In the genomic region with DNA sequence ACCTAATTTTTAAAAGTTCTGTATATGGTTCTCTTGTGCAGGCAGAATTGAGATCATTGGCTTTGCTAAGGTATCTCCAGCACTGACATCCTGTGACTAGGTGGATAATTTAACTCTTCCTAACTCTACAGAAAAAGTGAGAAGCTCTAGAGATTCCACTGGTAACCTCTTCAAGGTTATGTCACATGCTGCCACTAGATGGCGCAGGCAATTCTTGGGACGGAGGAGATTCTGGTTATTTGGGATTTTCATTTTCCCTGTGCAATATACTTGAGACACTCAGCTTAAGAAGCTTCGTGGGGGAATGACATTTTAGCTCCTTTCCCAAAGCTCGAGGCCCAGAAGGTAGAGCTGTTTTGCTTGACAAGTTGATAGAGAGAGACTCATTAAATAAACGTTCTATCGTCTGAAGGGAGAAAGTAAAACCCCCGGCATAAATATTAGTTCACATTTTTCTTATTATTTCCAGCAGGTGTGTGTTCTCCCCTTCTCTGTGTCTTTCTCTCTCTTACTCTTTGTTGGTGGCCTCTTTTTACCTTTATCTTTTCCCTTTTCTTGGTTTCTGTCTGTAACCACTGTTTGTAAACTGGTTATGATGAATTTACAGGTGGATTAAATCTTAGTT, we compare ENCODE assay signal across 8 cellular contexts. TPM values are rescaled to one million over a fixed set of nuclear protein-coding genes. Genes with fewer than 3 reads are reported as not detected.
A peak's percentile ranks its signal among the peaks of the same experiment; 100 is the strongest.
DNase-seq lines count a peak whose midpoint lies in the region; ATAC-seq and TF ChIP-seq lines count a peak whose summit lies in the region.

No MANE protein-coding gene starts in this region.

- peaks cover 15% of the 10 kb centered on the region for H3K9me3 Mint-ChIP-seq in dendritic cell treated with granulocyte-macrophage colony-stimulating factor and Interleukin-4, amounts not matched to agents 40 ng/mL and 50 ng/mL, for 4 days

- H3K36me3 Mint-ChIP-seq in dendritic cell treated with granulocyte-macrophage colony-stimulating factor and Interleukin-4, amounts not matched to agents 40 ng/mL and 50 ng/mL, for 4 days (ENCODE audit: low read depth): no peaks in the 10 kb centered on the region

- peak; percentile 97 for TF ChIP-seq CTCF in Loucy (conservative IDR thresholded peaks at IDR 0.05; ENCODE audit: low read length)
- peak; percentile 93 for TF ChIP-seq CTCF in SU-DHL-6 (IDR thresholded peaks at IDR 0.05; ENCODE audit: insufficient read depth, low read length, poor library complexity, severe bottlenecking)

- H3K79me2 ChIP-seq in Loucy (ENCODE audit: insufficient read depth, low read length): no peaks in the 10 kb centered on the region
- H3K79me2 ChIP-seq in SU-DHL-6 (ENCODE audit: insufficient read depth, low read length): no peaks in the 10 kb centered on the region

- H3K9me2 ChIP-seq in Loucy (replicated peaks; ENCODE audit: low read depth, low read length): no peaks in the 10 kb centered on the region
- no peaks in the 10 kb centered on the region for H3K9me2 ChIP-seq in SU-DHL-6 (replicated peaks; ENCODE audit: insufficient read depth, low read length)

- H3K9ac ChIP-seq in Loucy (ENCODE audit: low read depth, low read length, poor library complexity, severe bottlenecking) (no peak overlapping the region), SU-DHL-6 (ENCODE audit: low read length) (no peak overlapping the region)

- no peaks in the 10 kb centered on the region for H3F3A ChIP-seq in Loucy (ENCODE audit: low read depth)
- no peaks in the 10 kb centered on the region for H3F3A ChIP-seq in SU-DHL-6 (ENCODE audit: insufficient read depth)

- H3K4me1 Mint-ChIP-seq in dendritic cell treated with granulocyte-macrophage colony-stimulating factor and Interleukin-4, amounts not matched to agents 40 ng/mL and 50 ng/mL, for 4 days (ENCODE audit: low read depth): peaks cover 6% of the 10 kb centered on the region

- no peak for ATAC-seq in stimulated activated naive CD8-positive, alpha-beta T cell treated with anti-CD3 and anti-CD28 coated beads, Interleukin-15, Interleukin-2, amounts not matched to agents 100 U/mL and 50 U/mL, for 24 hours

- no peaks in the 10 kb centered on the region for H3K27me3 ChIP-seq in H7 (ENCODE audit: control insufficient read depth, insufficient read depth, low read length)
- no peaks in the 10 kb centered on the region for H3K27me3 ChIP-seq in Loucy (ENCODE audit: insufficient read depth, low read length, poor library complexity, severe bottlenecking)
- H3K27me3 ChIP-seq in SU-DHL-6 (ENCODE audit: low read length): no peaks in the 10 kb centered on the region

- H4K20me1 ChIP-seq in Loucy (ENCODE audit: insufficient read depth, low read length, poor library complexity, severe bottlenecking): no peaks in the 10 kb centered on the region
- H4K20me1 ChIP-seq in SU-DHL-6 (ENCODE audit: low read depth, low read length): no peaks in the 10 kb centered on the region

- peak overlapping the region; percentile 38 for H3K4me2 ChIP-seq in Loucy (ENCODE audit: low read depth, low read length, poor library complexity, severe bottlenecking)
- peak overlapping the region; percentile 18 for H3K4me2 ChIP-seq in SU-DHL-6 (ENCODE audit: low read depth, low read length, poor library complexity, severe bottlenecking)

- no peaks in the 10 kb centered on the region for H3K4me1 ChIP-seq in Loucy (ENCODE audit: insufficient read depth, low read length, poor library complexity, severe bottlenecking)

- H3K4me3 Mint-ChIP-seq in dendritic cell treated with granulocyte-macrophage colony-stimulating factor and Interleukin-4, amounts not matched to agents 40 ng/mL and 50 ng/mL, for 4 days: peak overlapping the region; percentile 39

- H3K4me3 ChIP-seq in H7 (ENCODE audit: insufficient read depth, low read depth, low read length) (no peak overlapping the region), Loucy (ENCODE audit: low read length, poor library complexity, severe bottlenecking) (peak overlapping the region; percentile 37), SU-DHL-6 (ENCODE audit: insufficient read depth, low read length, poor library complexity, severe bottlenecking) (no peak overlapping the region)

- H3K27me3 Mint-ChIP-seq in dendritic cell treated with granulocyte-macrophage colony-stimulating factor and Interleukin-4, amounts not matched to agents 40 ng/mL and 50 ng/mL, for 4 days: peaks cover 10% of the 10 kb centered on the region

- intact Hi-C loops in dendritic cell treated with granulocyte-macrophage colony-stimulating factor and Interleukin-4, amounts not matched to agents 40 ng/mL and 50 ng/mL, for 4 days (cut with micrococcal nuclease): no loop called here

- peak overlapping the region; percentile 51; the same call in 1 of the 2 replicates for H2AFZ ChIP-seq in Loucy (ENCODE audit: low read length)
- no peak overlapping the region for H2AFZ ChIP-seq in SU-DHL-6 (ENCODE audit: low read depth, low read length, severe bottlenecking)

- no peak overlapping the region for H3K27ac ChIP-seq in SU-DHL-6 (ENCODE audit: low read depth, low read length)

- no peaks in the 10 kb centered on the region for H3K36me3 ChIP-seq in H7 (replicated peaks; ENCODE audit: control insufficient read depth, insufficient read depth, low read length)
- H3K36me3 ChIP-seq in Loucy (ENCODE audit: insufficient read depth, low read length): no peaks in the 10 kb centered on the region
- no peaks in the 10 kb centered on the region for H3K36me3 ChIP-seq in SU-DHL-6 (ENCODE audit: low read length)

- DNase-seq in activated naive CD4-positive, alpha-beta T cell treated with Interleukin-2 at 50 U/mL for 16 hours: peak; percentile 10
- DNase-seq in activated naive CD4-positive, alpha-beta T cell (lab: John Stamatoyannopoulos, UW): no peak
- DNase-seq in H7 (peak; percentile 28), medulla oblongata (ENCODE audit: extremely low spot score) (peak; percentile 90)
- peak; percentile 41 for DNase-seq in stimulated activated naive CD8-positive, alpha-beta T cell treated with anti-CD3 and anti-CD28 coated beads, Interleukin-15, Interleukin-2, amounts not matched to agents 100 U/mL and 50 U/mL, for 24 hours

- H3K9me3 ChIP-seq in Loucy (ENCODE audit: insufficient read depth, low read depth, low read length) (no peaks in the 10 kb centered on the region), SU-DHL-6 (ENCODE audit: insufficient read depth, low read length) (no peaks in the 10 kb centered on the region)

- H3K27ac Mint-ChIP-seq in dendritic cell treated with granulocyte-macrophage colony-stimulating factor and Interleukin-4, amounts not matched to agents 40 ng/mL and 50 ng/mL, for 4 days: no peak overlapping the region

RNA-seq across cellular contexts. Expression of gene LANCL1, which starts 26.6 kb away (rescaled TPM):
- total RNA-seq in H7 (2014; rRNA removed; shearing (Covaris generic)): 18.8 and 24.5 TPM in 2 replicates

RNA-seq across cellular contexts. Expression of gene CPS1, which starts 53.3 kb away (rescaled TPM):
- total RNA-seq in H7 (2014; rRNA removed; shearing (Covaris generic)): 3.1 and 6.3 TPM in 2 replicates

Comparison
In these comparisons a context has a peak if more than half of its experiments do, and no peak if none do; other contexts are left out.
1. DNase-seq: peak in activated naive CD4-positive, alpha-beta T cell treated with Interleukin-2 at 50 U/mL for 16 hours (single experiment), H7 (single experiment), medulla oblongata (single experiment) and stimulated activated naive CD8-positive, alpha-beta T cell treated with anti-CD3 and anti-CD28 coated beads, Interleukin-15, Interleukin-2, amounts not matched to agents 100 U/mL and 50 U/mL, for 24 hours (single experiment); none in activated naive CD4-positive, alpha-beta T cell (0 of 4).